ENCODE assay signal across 12 cellular contexts in the genomic region with DNA sequence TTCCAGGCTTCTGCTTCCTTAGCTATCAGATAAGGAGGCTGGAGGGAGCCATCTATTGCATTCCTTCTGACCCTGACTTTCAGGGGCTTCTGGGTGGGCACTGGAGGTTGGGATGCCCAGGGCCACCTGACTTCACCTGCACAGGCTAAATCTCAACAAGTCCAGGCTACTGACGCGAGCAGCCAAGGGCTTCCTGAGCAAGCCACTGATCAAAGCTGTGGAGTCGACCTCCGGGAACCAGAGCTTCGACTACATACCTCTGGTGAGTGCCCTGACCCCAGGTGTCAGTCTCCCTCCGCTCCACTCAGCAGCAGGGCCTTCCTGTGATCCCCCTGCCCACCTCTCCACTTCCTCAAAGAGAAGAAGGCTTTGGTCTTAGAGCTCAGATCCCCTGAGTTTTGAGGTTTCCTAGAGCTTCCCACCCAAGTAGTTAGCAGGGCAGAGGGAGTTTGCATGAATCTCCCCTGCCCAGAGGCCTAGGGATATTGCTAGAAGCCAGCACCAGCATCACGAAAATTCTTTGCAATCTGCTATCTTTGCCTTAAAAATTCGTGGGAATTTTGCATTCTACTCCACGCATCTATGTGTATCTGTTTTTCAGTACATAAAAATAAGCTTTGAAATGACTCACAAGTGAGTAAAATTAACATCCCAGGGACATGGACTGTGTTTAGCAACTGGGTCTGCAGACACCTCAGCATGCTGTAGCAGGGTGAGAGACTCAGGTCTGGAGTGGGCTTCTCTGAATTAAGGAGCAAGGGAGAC.
DNase-seq lines count a peak whose midpoint lies in the region; ATAC-seq and TF ChIP-seq lines count a peak whose summit lies in the region.
"Had no signal": no experiment of that assay in that cellular context is flagged by ENCODE, and none has a peak within 500 bp of the region (broad histone marks: within the 10 kb centered on the region; RNA-seq: fewer than 3 reads in every experiment).

No MANE protein-coding gene starts in this region.

- no peaks in the 10 kb centered on the region for H3K36me3 ChIP-seq in BLaER1 treated with 17β-estradiol and CSF1 and Interleukin-3, amounts not matched to agents 10 nM and 100 nM
- H3K36me3 ChIP-seq in osteoblast (ENCODE audit: insufficient read depth, low read length), result no peaks in the 10 kb centered on the region
- H3K36me3 ChIP-seq in spleen, result no peaks in the 10 kb centered on the region
- H3K36me3 ChIP-seq: HAP-1 had no signal

- H3K4me1 ChIP-seq in BLaER1 treated with 17β-estradiol and CSF1 and Interleukin-3, amounts not matched to agents 10 nM and 100 nM, result peaks cover 0 to 21% (median 15%) of the 10 kb centered on the region in 10 experiments; a peak in 16 of 20 replicates
- H3K4me1 ChIP-seq in osteoblast (ENCODE audit: insufficient read depth, low read length), result no peaks in the 10 kb centered on the region
- H3K4me1 ChIP-seq in spleen, result peaks cover 0 to 8% (median 0%) of the 10 kb centered on the region in 6 donors
- H3K4me1 ChIP-seq: HAP-1 had no signal

- H2AFZ ChIP-seq in osteoblast (ENCODE audit: low read length), result no peak overlapping the region

- peak overlapping the region in 9 of 11 experiments; percentile 34 to 67 (median 61); a peak in 17 of 22 replicates for H3K4me2 ChIP-seq in BLaER1 treated with 17β-estradiol and CSF1 and Interleukin-3, amounts not matched to agents 10 nM and 100 nM
- no peak overlapping the region for H3K4me2 ChIP-seq in osteoblast (ENCODE audit: insufficient read depth, low read length)

- no peaks in the 10 kb centered on the region for H3K9me3 ChIP-seq in BLaER1 treated with 17β-estradiol and CSF1 and Interleukin-3, amounts not matched to agents 10 nM and 100 nM (replicated peaks in 1 of 11)
- H3K9me3 ChIP-seq in osteoblast (ENCODE audit: low read depth, low read length), result no peaks in the 10 kb centered on the region
- no peaks in the 10 kb centered on the region for H3K9me3 ChIP-seq in spleen
- no peaks in the 10 kb centered on the region for H3K9me3 ChIP-seq in T-helper 17 cell (ENCODE audit: control insufficient read depth, low read length, poor library complexity, severe bottlenecking)
- H3K9me3 ChIP-seq: HAP-1 had no signal

- TF ChIP-seq CTCF in osteoblast (IDR thresholded peaks at IDR 0.05; ENCODE audit: extremely low read depth, low read depth, low read length), result no peak
- no peak for TF ChIP-seq CTCF in spleen (IDR thresholded peaks at IDR 0.05 in 8 of 11, conservative IDR thresholded peaks at IDR 0.05 in 3 of 11)

- H4K20me1 ChIP-seq in BLaER1 treated with 17β-estradiol and CSF1 and Interleukin-3, amounts not matched to agents 10 nM and 100 nM, result peaks cover 0 to 5% (median 0%) of the 10 kb centered on the region in 11 experiments; a peak in 2 of 22 replicates
- no peaks in the 10 kb centered on the region for H4K20me1 ChIP-seq in osteoblast (ENCODE audit: insufficient read depth, low read length)

- intact Hi-C loops in spleen (cut with DNase I; ENCODE audit: low total_unique reads), result no loop called here

- no peak overlapping the region for H3K27ac ChIP-seq in BLaER1 treated with 17β-estradiol and CSF1 and Interleukin-3, amounts not matched to agents 10 nM and 100 nM
- H3K27ac ChIP-seq in cingulate gyrus (ENCODE audit: low read depth, low read length), result peak overlapping the region; percentile 83
- no peak overlapping the region for H3K27ac ChIP-seq in osteoblast (ENCODE audit: low read depth, low read length)
- no peak overlapping the region for H3K27ac ChIP-seq in spleen

- TF ChIP-seq POLR2A in spleen (IDR thresholded peaks at IDR 0.05), result no peak

- H3K4me3 ChIP-seq in BLaER1 treated with 17β-estradiol and CSF1 and Interleukin-3, amounts not matched to agents 10 nM and 100 nM, result no peak overlapping the region
- H3K4me3 ChIP-seq in osteoblast (ENCODE audit: insufficient read depth, low read length), result no peak overlapping the region
- no peak overlapping the region for H3K4me3 ChIP-seq in spleen
- H3K4me3 ChIP-seq: HAP-1 had no signal

- no peak for ATAC-seq in T-helper 17 cell
- ATAC-seq: HepG2 had no signal

- no peak overlapping the region for H3K4me3 Mint-ChIP-seq in T-helper 17 cell
- H3K4me3 Mint-ChIP-seq: CD4-positive, CD25-positive, alpha-beta regulatory T cell had no signal

- H3K4me1 Mint-ChIP-seq in T-helper 17 cell, result peaks cover 2% of the 10 kb centered on the region
- H3K4me1 Mint-ChIP-seq: CD4-positive, CD25-positive, alpha-beta regulatory T cell had no signal

- H3K27me3 ChIP-seq in BLaER1 treated with 17β-estradiol and CSF1 and Interleukin-3, amounts not matched to agents 10 nM and 100 nM, result no peaks in the 10 kb centered on the region
- H3K27me3 ChIP-seq in osteoblast (ENCODE audit: insufficient read depth, low read length), result peaks cover 25% of the 10 kb centered on the region
- H3K27me3 ChIP-seq in spleen (replicated peaks in 1 of 7), result peaks cover 0 to 30% (median 0%) of the 10 kb centered on the region in 7 donors

- peaks cover 34% of the 10 kb centered on the region for H3K27me3 Mint-ChIP-seq in T-helper 17 cell

- H3K36me3 Mint-ChIP-seq in T-helper 17 cell (ENCODE audit: low read depth), result peaks cover 7% of the 10 kb centered on the region
- H3K36me3 Mint-ChIP-seq: CD4-positive, CD25-positive, alpha-beta regulatory T cell had no signal

- WGBS in spleen, 5 donors, result 64 to 70% (median 67%) methylated on average over 9 of the region's 9 CpGs

- DNase-seq in osteoblast (ENCODE audit: insufficient read length, low spot score, missing footprints), result peak; percentile 89
- DNase-seq in spleen, result peak; percentile 29
- DNase-seq in stimulated activated CD4-positive, alpha-beta T cell treated with anti-CD3 and anti-CD28 coated beads, Interleukin-15, amount 100 ng/mL, for 24 hours, result no peak
- no peak for DNase-seq in SW480 (ENCODE audit: low spot score)
- no peak for DNase-seq in T-helper 17 cell
- DNase-seq: CD4-positive, CD25-positive, alpha-beta regulatory T cell; DMS53; GF-D8 had no signal

- H3K9ac ChIP-seq in BLaER1 treated with 17β-estradiol and CSF1 and Interleukin-3, amounts not matched to agents 10 nM and 100 nM, result no peak overlapping the region

- H3K27ac Mint-ChIP-seq in T-helper 17 cell, result no peak overlapping the region

- no peaks in the 10 kb centered on the region for H3K79me2 ChIP-seq in osteoblast (ENCODE audit: insufficient read depth, low read length)

Comparison
In these comparisons a context has a peak if more than half of its experiments do, and no peak if none do; other contexts are left out.
1. DNase-seq: peak in osteoblast (single experiment) and spleen (single experiment); none in stimulated activated CD4-positive, alpha-beta T cell treated with anti-CD3 and anti-CD28 coated beads, Interleukin-15, amount 100 ng/mL, for 24 hours (single experiment), SW480 (single experiment) and T-helper 17 cell (0 of 3).